8 cellular contexts compared by ENCODE assay signal in the genomic region with DNA sequence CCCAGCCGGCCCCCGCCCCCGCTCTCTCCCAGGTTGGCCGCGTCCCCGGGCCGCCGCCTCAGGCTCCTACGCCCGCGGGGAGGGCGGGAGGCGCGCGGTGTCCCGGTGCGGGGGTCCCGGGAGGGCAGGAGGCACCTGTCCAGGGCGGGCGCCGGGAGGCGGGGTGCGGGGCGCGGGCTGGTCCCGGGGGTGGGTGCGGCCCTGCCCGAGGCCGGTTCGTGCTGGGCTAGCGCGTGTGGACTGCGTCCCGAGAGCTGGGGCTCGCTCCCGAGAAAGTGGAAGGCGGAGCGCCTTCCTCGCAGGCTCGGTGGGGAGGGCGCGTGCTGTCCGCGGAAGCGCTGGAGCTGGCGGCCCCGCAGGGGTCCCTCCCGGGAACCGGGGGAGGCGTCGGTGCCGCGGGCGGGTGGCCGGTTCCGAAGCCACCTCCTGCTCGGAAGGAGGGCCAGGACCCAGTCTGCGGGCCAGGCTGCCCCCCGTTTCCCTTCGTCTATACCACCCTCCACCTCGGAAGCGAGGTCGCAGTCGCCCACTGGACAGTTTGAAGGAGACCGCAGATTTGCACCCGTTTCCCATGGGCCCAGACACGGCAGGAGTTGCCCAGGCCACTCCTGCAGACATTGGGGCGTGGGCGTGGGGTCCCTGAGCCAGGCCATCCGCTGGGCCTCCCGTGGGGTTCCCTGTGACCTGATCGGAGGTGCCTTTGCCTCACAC. TPM values are rescaled to one million over a fixed set of nuclear protein-coding genes. Genes with fewer than 3 reads are reported as not detected.
DNase-seq lines count a peak whose midpoint lies in the region; ATAC-seq and TF ChIP-seq lines count a peak whose summit lies in the region.

No MANE protein-coding gene starts in this region.

- no peak for TF ChIP-seq CTCF in right atrium auricular region (IDR thresholded peaks at IDR 0.05)
- no peak for TF ChIP-seq CTCF in retinal pigment epithelial cell (conservative IDR thresholded peaks at IDR 0.05; ENCODE audit: low read depth, low read length)

- H3K36me3 ChIP-seq in right atrium auricular region, result no peaks in the 10 kb centered on the region

- peak overlapping the region; percentile 85 for H3K4me3 Mint-ChIP-seq in activated T-helper 1 cell treated with anti-CD3 and anti-CD28 coated beads, Interleukin-12 subunit alpha, Interleukin-12 subunit beta, Interleukin-2, Interleukin-4 antibody, amounts not matched to agents 30 ng/mL and 10 ng/mL and 1 ng/mL, durations not matched to agents 14 hours and 24 hours and 36 hours

- intact Hi-C loops in activated T-helper 1 cell treated with anti-CD3 and anti-CD28 coated beads, Interleukin-12 subunit alpha, Interleukin-12 subunit beta, Interleukin-2, Interleukin-4 antibody, amounts not matched to agents 30 ng/mL and 10 ng/mL and 1 ng/mL, durations not matched to agents 14 hours and 24 hours and 36 hours (cut with micrococcal nuclease), result loop anchor here (5.0 kb wide), 1 partner anchor 384 kb away; the partner anchor contains the start of gene EIF5

- H3K4me3 ChIP-seq in right atrium auricular region (peak overlapping the region; percentile 72 to 89), retinal pigment epithelial cell (ENCODE audit: low read length) (peak overlapping the region; percentile 64)

- DNase-seq in activated naive CD4-positive, alpha-beta T cell treated with Interleukin-2 at 50 U/mL for 16 hours, result peak; percentile 12
- DNase-seq in activated naive CD4-positive, alpha-beta T cell (lab: John Stamatoyannopoulos, UW), result no peak
- peak; percentile 25 for DNase-seq in activated T-helper 1 cell treated with anti-CD3 and anti-CD28 coated beads, Interleukin-12 subunit alpha, Interleukin-12 subunit beta, Interleukin-2, Interleukin-4 antibody, amounts not matched to agents 30 ng/mL and 10 ng/mL and 1 ng/mL, durations not matched to agents 14 hours and 24 hours and 36 hours (ENCODE audit: low spot score)
- DNase-seq in right atrium auricular region (ENCODE audit: low spot score) (no peak), retinal pigment epithelial cell (ENCODE audit: low read depth) (no peak), NCI-H510A (lab: John Stamatoyannopoulos, UW) (no peak), NCI-H524 (lab: John Stamatoyannopoulos, UW) (no peak)

- H3K4me1 ChIP-seq in right atrium auricular region, result peaks cover 0 to 69% of the 10 kb centered on the region in 2 donors

- peaks cover 48% of the 10 kb centered on the region for H3K4me1 Mint-ChIP-seq in activated T-helper 1 cell treated with anti-CD3 and anti-CD28 coated beads, Interleukin-12 subunit alpha, Interleukin-12 subunit beta, Interleukin-2, Interleukin-4 antibody, amounts not matched to agents 30 ng/mL and 10 ng/mL and 1 ng/mL, durations not matched to agents 14 hours and 24 hours and 36 hours (ENCODE audit: low read depth)

- peak overlapping the region; percentile 75 to 83 for H3K27ac ChIP-seq in right atrium auricular region

- H3K27me3 Mint-ChIP-seq in activated T-helper 1 cell treated with anti-CD3 and anti-CD28 coated beads, Interleukin-12 subunit alpha, Interleukin-12 subunit beta, Interleukin-2, Interleukin-4 antibody, amounts not matched to agents 30 ng/mL and 10 ng/mL and 1 ng/mL, durations not matched to agents 14 hours and 24 hours and 36 hours (ENCODE audit: insufficient read depth), result no peaks in the 10 kb centered on the region

- H3K9me3 ChIP-seq in right atrium auricular region, result no peaks in the 10 kb centered on the region

- peaks cover 3% of the 10 kb centered on the region for H3K36me3 Mint-ChIP-seq in activated T-helper 1 cell treated with anti-CD3 and anti-CD28 coated beads, Interleukin-12 subunit alpha, Interleukin-12 subunit beta, Interleukin-2, Interleukin-4 antibody, amounts not matched to agents 30 ng/mL and 10 ng/mL and 1 ng/mL, durations not matched to agents 14 hours and 24 hours and 36 hours (ENCODE audit: low read depth)

- no peaks in the 10 kb centered on the region for H3K9me3 Mint-ChIP-seq in activated T-helper 1 cell treated with anti-CD3 and anti-CD28 coated beads, Interleukin-12 subunit alpha, Interleukin-12 subunit beta, Interleukin-2, Interleukin-4 antibody, amounts not matched to agents 30 ng/mL and 10 ng/mL and 1 ng/mL, durations not matched to agents 14 hours and 24 hours and 36 hours

- no peak overlapping the region for H3K27ac Mint-ChIP-seq in activated T-helper 1 cell treated with anti-CD3 and anti-CD28 coated beads, Interleukin-12 subunit alpha, Interleukin-12 subunit beta, Interleukin-2, Interleukin-4 antibody, amounts not matched to agents 30 ng/mL and 10 ng/mL and 1 ng/mL, durations not matched to agents 14 hours and 24 hours and 36 hours

- ATAC-seq in HG03139 (IDR thresholded peaks at IDR 0.05; ENCODE audit: unreplicated experiment), result peak; percentile 1

- H3K27me3 ChIP-seq in right atrium auricular region, result no peaks in the 10 kb centered on the region

RNA-seq across cellular contexts. Expression of gene ZFYVE21, which starts 0.6 kb away (rescaled TPM):
- total RNA-seq in activated T-helper 1 cell treated with anti-CD3 and anti-CD28 coated beads, Interleukin-12 subunit alpha, Interleukin-12 subunit beta, Interleukin-2, Interleukin-4 antibody, amounts not matched to agents 30 ng/mL and 10 ng/mL and 1 ng/mL, durations not matched to agents 14 hours and 24 hours and 36 hours, result 21.5 and 24.7 TPM in 2 replicates
- 10 to 100 TPM; 43.7 to 71.6 TPM for total RNA-seq in right atrium auricular region

RNA-seq across cellular contexts. Expression of gene XRCC3, which starts 1.0 kb away (rescaled TPM):
- 67.1 and 69.5 TPM in 2 replicates for total RNA-seq in activated T-helper 1 cell treated with anti-CD3 and anti-CD28 coated beads, Interleukin-12 subunit alpha, Interleukin-12 subunit beta, Interleukin-2, Interleukin-4 antibody, amounts not matched to agents 30 ng/mL and 10 ng/mL and 1 ng/mL, durations not matched to agents 14 hours and 24 hours and 36 hours
- 1 to 10 TPM; 2.1 to 3.6 TPM for total RNA-seq in right atrium auricular region

Comparison
In these comparisons a context has a peak if more than half of its experiments do, and no peak if none do; other contexts are left out.
1. DNase-seq: peak in activated naive CD4-positive, alpha-beta T cell treated with Interleukin-2 at 50 U/mL for 16 hours (single experiment) and activated T-helper 1 cell treated with anti-CD3 and anti-CD28 coated beads, Interleukin-12 subunit alpha, Interleukin-12 subunit beta, Interleukin-2, Interleukin-4 antibody, amounts not matched to agents 30 ng/mL and 10 ng/mL and 1 ng/mL, durations not matched to agents 14 hours and 24 hours and 36 hours (single experiment); none in activated naive CD4-positive, alpha-beta T cell (0 of 4), right atrium auricular region (single experiment), retinal pigment epithelial cell (single experiment), NCI-H510A (single experiment) and NCI-H524 (0 of 2).
2. RNA of gene XRCC3, which starts 1.0 kb away (total RNA-seq): 67.1 to 69.5 TPM in activated T-helper 1 cell treated with anti-CD3 and anti-CD28 coated beads, Interleukin-12 subunit alpha, Interleukin-12 subunit beta, Interleukin-2, Interleukin-4 antibody, amounts not matched to agents 30 ng/mL and 10 ng/mL and 1 ng/mL, durations not matched to agents 14 hours and 24 hours and 36 hours; 2.1 to 3.6 TPM in right atrium auricular region; every median in the first group is over 10 times any median in the second.